In genomic region chr9:72292184-72292787, GRCh38 we compare ENCODE assay signal across 8 cellular contexts.
DNase-seq lines count a peak whose midpoint lies in the region; ATAC-seq and TF ChIP-seq lines count a peak whose summit lies in the region.

No MANE protein-coding gene starts in this region.

- H3K27me3 ChIP-seq in foreskin keratinocyte, result no peaks in the 10 kb centered on the region

- peak overlapping the region; percentile 72 for H3K9ac ChIP-seq in SK-N-MC (ENCODE audit: insufficient read length)

- H3K27ac ChIP-seq in SK-N-MC (peak overlapping the region; percentile 86), foreskin keratinocyte (no peak overlapping the region)

- H3K4me1 ChIP-seq in foreskin keratinocyte, result peaks cover 4% of the 10 kb centered on the region

- peak; percentile 73 for DNase-seq in DMS 273 (lab: John Stamatoyannopoulos, UW; ENCODE audit: unreplicated experiment)
- DNase-seq in SK-N-MC (ENCODE audit: low read depth, low spot score), result no peak
- peak in 1 of 2 donors; percentile 55 for DNase-seq in foreskin keratinocyte
- DNase-seq in sciatic nerve (ENCODE audit: low spot score), result no peak
- no peak for DNase-seq in germinal center (ENCODE audit: low spot score)
- DNase-seq in mucosa of gallbladder (ENCODE audit: low spot score), result no peak
- DNase-seq in activated CD4-positive, alpha-beta T cell treated with anti-CD3 and anti-CD28 coated beads, Interleukin-2, amount 50 U/mL, for 4 hours, result no peak

- peak; percentile 75 for TF ChIP-seq CTCF in foreskin keratinocyte (conservative IDR thresholded peaks at IDR 0.05)

- peak overlapping the region; percentile 74 for H3K4me3 ChIP-seq in SK-N-MC

- no peaks in the 10 kb centered on the region for H3K36me3 ChIP-seq in SK-N-MC (ENCODE audit: insufficient read depth, low read length)

- peak; percentile 62 for ATAC-seq in HG02798 (IDR thresholded peaks at IDR 0.05; ENCODE audit: poor library complexity, unreplicated experiment)
- peak; percentile 64 for ATAC-seq in foreskin keratinocyte
- peak; percentile 70 for ATAC-seq in sciatic nerve

- intact Hi-C loops in sciatic nerve (cut with DNase I), result loop anchor here (10.0 kb wide), 1 partner anchor 53 kb away; no protein-coding TSS in a partner anchor

- no peaks in the 10 kb centered on the region for H3K9me3 ChIP-seq in SK-N-MC (ENCODE audit: low read depth, low read length)
